In the genomic region with DNA sequence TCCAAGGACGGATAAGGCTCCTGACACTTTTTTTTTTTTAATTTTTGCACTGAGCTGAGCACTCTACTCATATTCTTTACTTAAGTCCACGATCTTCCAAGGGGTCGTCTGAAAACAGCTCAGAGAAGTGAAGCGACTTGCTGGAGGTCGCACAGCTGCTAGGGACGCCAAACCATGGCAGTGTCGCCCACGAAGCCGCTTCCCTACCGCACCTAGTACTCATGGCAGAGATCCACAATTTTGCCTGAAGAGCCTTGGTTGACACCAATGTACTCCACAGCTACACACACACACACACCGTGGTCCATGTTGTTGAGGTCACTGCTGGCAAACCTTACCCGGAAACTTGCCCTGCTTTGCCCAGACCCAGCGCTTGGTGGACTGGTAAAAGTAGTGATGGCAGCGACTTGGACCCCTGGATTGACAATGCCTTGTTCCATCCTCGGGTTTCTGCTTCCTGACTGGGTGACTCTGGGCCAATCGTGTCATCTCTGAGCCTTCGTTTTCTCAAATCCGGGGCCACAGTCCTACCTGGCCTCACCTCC, we compare ENCODE assay signal across 12 cellular contexts. TPM values are rescaled to one million over a fixed set of nuclear protein-coding genes. Genes with fewer than 3 reads are reported as not detected.
DNase-seq lines count a peak whose midpoint lies in the region; TF ChIP-seq lines count a peak whose summit lies in the region.
"Had no signal": no experiment of that assay in that cellular context is flagged by ENCODE, and none has a peak within 500 bp of the region (broad histone marks: within the 10 kb centered on the region; RNA-seq: fewer than 3 reads in every experiment).

No MANE protein-coding gene starts in this region.

- H3K27ac ChIP-seq in HUES48 (ENCODE audit: low read depth, low read length), result no peak overlapping the region
- H3K27ac ChIP-seq in smooth muscle cell (ENCODE audit: low read depth), result no peak overlapping the region

- no peaks in the 10 kb centered on the region for H3K79me2 ChIP-seq in smooth muscle cell (ENCODE audit: low read depth)

- H3K27me3 ChIP-seq in HUES48 (ENCODE audit: control insufficient read depth, insufficient read depth, low read length), result peaks cover 52% of the 10 kb centered on the region
- H3K27me3 ChIP-seq in smooth muscle cell (ENCODE audit: low read depth), result peaks cover 6% of the 10 kb centered on the region

- H3K36me3 Mint-ChIP-seq in chondrocyte (ENCODE audit: low read depth), result peaks cover 3% of the 10 kb centered on the region

- no peaks in the 10 kb centered on the region for H3K9me3 ChIP-seq in HUES48 (ENCODE audit: control insufficient read depth, insufficient read depth, low read length)
- no peaks in the 10 kb centered on the region for H3K9me3 ChIP-seq in smooth muscle cell (replicated peaks; ENCODE audit: low read depth)

- peaks cover 14% of the 10 kb centered on the region for H3F3A ChIP-seq in smooth muscle cell (ENCODE audit: low read depth)

- no peaks in the 10 kb centered on the region for H3K36me3 ChIP-seq in HUES48 (ENCODE audit: control insufficient read depth, insufficient read depth, low read length)
- H3K36me3 ChIP-seq in smooth muscle cell (ENCODE audit: low read depth), result no peaks in the 10 kb centered on the region

- peak overlapping the region; percentile 72 for H3K4me3 Mint-ChIP-seq in chondrocyte (ENCODE audit: unreplicated experiment)
- H3K4me3 Mint-ChIP-seq: activated naive CD8-positive, alpha-beta T cell treated with anti-CD3 and anti-CD28 coated beads, Interleukin-2, amount 50 U/mL, for 24 hours had no signal

- no peak for TF ChIP-seq CTCF in chondrocyte (IDR thresholded peaks at IDR 0.05)
- TF ChIP-seq CTCF in smooth muscle cell (IDR thresholded peaks at IDR 0.05; ENCODE audit: borderline replicate concordance, insufficient read depth, poor library complexity, severe bottlenecking), result no peak

- H3K4me1 ChIP-seq in HUES48 (ENCODE audit: control insufficient read depth, insufficient read depth, low read length), result peaks cover 16% of the 10 kb centered on the region
- peaks cover 12% of the 10 kb centered on the region for H3K4me1 ChIP-seq in smooth muscle cell (ENCODE audit: low read depth)

- no peaks in the 10 kb centered on the region for H3K9me3 Mint-ChIP-seq in chondrocyte (ENCODE audit: low read depth)
- H3K9me3 Mint-ChIP-seq: activated naive CD8-positive, alpha-beta T cell treated with anti-CD3 and anti-CD28 coated beads, Interleukin-2, amount 50 U/mL, for 24 hours had no signal

- H3K9ac ChIP-seq in HUES48 (ENCODE audit: low read depth, low read length) (no peak overlapping the region), smooth muscle cell (ENCODE audit: low read depth) (no peak overlapping the region)

- H3K4me3 ChIP-seq in HUES48 (ENCODE audit: low read depth, low read length) (peak overlapping the region; percentile 69), smooth muscle cell (peak overlapping the region; percentile 69)

- H3K4me2 ChIP-seq in smooth muscle cell, result peak overlapping the region; percentile 95

- H3K27me3 Mint-ChIP-seq in chondrocyte (ENCODE audit: low read depth), result peaks cover 12% of the 10 kb centered on the region

- 18% methylated on average over 18 of the region's 18 CpGs for WGBS in smooth muscle cell (ENCODE audit: low lambda C conversion rate)

- peak overlapping the region; percentile 75 for H2AFZ ChIP-seq in smooth muscle cell (ENCODE audit: low read depth)

- peaks cover 18% of the 10 kb centered on the region for H4K20me1 ChIP-seq in smooth muscle cell (ENCODE audit: low read depth)

- H3K4me1 Mint-ChIP-seq in chondrocyte (ENCODE audit: low read depth), result peaks cover 55% of the 10 kb centered on the region

- no peak for DNase-seq in chondrocyte (ENCODE audit: low spot score)
- DNase-seq in iPS-NIHi7 (ENCODE audit: extremely low spot score), result peak; percentile 23
- no peak for DNase-seq in smooth muscle cell (lab: John Stamatoyannopoulos, UW; ENCODE audit: unreplicated experiment)
- DNase-seq in activated CD8-positive, alpha-beta memory T cell treated with anti-CD3 and anti-CD28 coated beads, Interleukin-2, amount 50 U/mL, for 48 hours, result no peak
- DNase-seq in SW480 (ENCODE audit: low spot score), result no peak
- DNase-seq in activated CD4-positive, CD25-positive, alpha-beta regulatory T cell treated with anti-CD3 and anti-CD28 coated beads, Interleukin-2, amount 50 U/mL, for 72 hours, result no peak
- no peak for DNase-seq in activated CD4-positive, alpha-beta T cell treated with anti-CD3 and anti-CD28 coated beads for 4 hours
- DNase-seq: activated naive CD8-positive, alpha-beta T cell treated with anti-CD3 and anti-CD28 coated beads, Interleukin-2, amount 50 U/mL, for 24 hours; DMS53; Karpas-422; NCI-H748 treated with DMSO at 0.1 percent for 48 hours had no signal

- peak overlapping the region; percentile 85 for H3K27ac Mint-ChIP-seq in chondrocyte (ENCODE audit: unreplicated experiment)
- H3K27ac Mint-ChIP-seq: activated naive CD8-positive, alpha-beta T cell treated with anti-CD3 and anti-CD28 coated beads, Interleukin-2, amount 50 U/mL, for 24 hours had no signal

RNA-seq across cellular contexts. Expression of a gene that starts 0.5 kb away (rescaled TPM):
- 65.8 to 119 TPM (median 116 TPM) in 3 replicates for total RNA-seq in chondrocyte
- 19.4 and 25.4 TPM in 2 replicates for total RNA-seq in smooth muscle cell
- polyA plus RNA-seq in smooth muscle cell, result 21.4 and 29.5 TPM in 2 replicates
